Comparison of ENCODE assay signal across 21 cellular contexts in the genomic region with DNA sequence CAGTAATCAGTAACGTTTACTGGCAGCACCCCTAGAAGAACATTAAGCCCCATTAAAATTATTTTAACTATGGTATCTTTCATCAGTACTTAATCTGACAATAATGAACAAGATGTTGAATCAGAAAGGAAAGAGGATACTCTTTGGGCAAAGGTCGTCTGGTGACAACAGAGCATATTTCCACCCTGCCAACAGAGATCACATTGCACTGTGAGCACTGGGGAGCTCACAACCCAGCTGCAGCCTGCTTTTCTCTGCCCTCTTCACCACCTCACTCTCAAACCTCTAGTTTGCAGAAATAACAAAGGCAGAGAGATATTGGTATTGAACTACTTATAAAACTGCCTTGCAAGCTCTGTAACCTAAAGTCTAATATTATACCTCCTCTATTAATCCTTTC.
DNase-seq lines count a peak whose midpoint lies in the region; ATAC-seq and TF ChIP-seq lines count a peak whose summit lies in the region.
"Had no signal": no experiment of that assay in that cellular context is flagged by ENCODE, and none has a peak within 500 bp of the region (broad histone marks: within the 10 kb centered on the region; RNA-seq: fewer than 3 reads in every experiment).

No MANE protein-coding gene starts in this region.

- POLR2A ChIA-PET in T-cell (lab: Charles Lee): no interaction called here

- H3K27ac Mint-ChIP-seq in T-cell: no peak overlapping the region
- H3K27ac Mint-ChIP-seq: CD4-positive, alpha-beta memory T cell; GM23338 had no signal

- H3K4me1 Mint-ChIP-seq in T-cell: no peaks in the 10 kb centered on the region
- H3K4me1 Mint-ChIP-seq: CD4-positive, alpha-beta memory T cell had no signal

- peaks cover 19% of the 10 kb centered on the region for H3K79me2 ChIP-seq in osteoblast (ENCODE audit: insufficient read depth, low read length)

- H3K9me3 ChIP-seq in osteoblast (ENCODE audit: low read depth, low read length) (no peaks in the 10 kb centered on the region), subcutaneous abdominal adipose tissue (ENCODE audit: control insufficient read depth in 5 of 5, low read length in 5 of 5) (no peaks in the 10 kb centered on the region)
- H3K9me3 ChIP-seq: BLaER1, Peyer's patch, SJSA1 had no signal

- peaks cover 0 to 3% of the 10 kb centered on the region in 2 donors for H3K27me3 Mint-ChIP-seq in T-cell

- no peak overlapping the region for H3K4me2 ChIP-seq in osteoblast (ENCODE audit: insufficient read depth, low read length)
- H3K4me2 ChIP-seq: BLaER1, GM23338 had no signal

- H3K4me1 ChIP-seq in osteoblast (ENCODE audit: insufficient read depth, low read length): peaks cover 4% of the 10 kb centered on the region
- H3K4me1 ChIP-seq in subcutaneous abdominal adipose tissue (ENCODE audit: control insufficient read depth in 5 of 5, insufficient read depth in 5 of 5, low read length in 5 of 5): peaks cover 0 to 27% (median 16%) of the 10 kb centered on the region in 5 donors
- H3K4me1 ChIP-seq: BLaER1, Peyer's patch had no signal

- H3K27me3 ChIP-seq in osteoblast (ENCODE audit: insufficient read depth, low read length) (no peaks in the 10 kb centered on the region), subcutaneous abdominal adipose tissue (ENCODE audit: control insufficient read depth in 5 of 5, insufficient read depth in 4 of 5, low read length in 5 of 5) (no peaks in the 10 kb centered on the region)
- H3K27me3 ChIP-seq: BLaER1, Peyer's patch, SJSA1 had no signal

- CTCF ChIA-PET in T-cell (lab: Charles Lee): no interaction called here

- DNase-seq in NCI-H2171 treated with DMSO at 0.1 percent for 48 hours (lab: John Stamatoyannopoulos, UW) (peak; percentile 32), NCI-H2171 (lab: John Stamatoyannopoulos, UW) (no peak), choroid plexus epithelial cell (ENCODE audit: low read depth) (peak; percentile 47), osteoblast (ENCODE audit: insufficient read length, low spot score, missing footprints) (no peak), NCI-H2107 (lab: John Stamatoyannopoulos, UW) (no peak), T-cell (no peak)
- no peak for DNase-seq in activated naive CD4-positive, alpha-beta T cell (lab: John Stamatoyannopoulos, UW)
- DNase-seq: CD4-positive, alpha-beta memory T cell; DMS53; HCEC 1CT; Kasumi-1; MM.1S; NCI-H1092; NCI-H1694; NCI-H446; NCI-H526 treated with DMSO at 0.1 percent for 48 hours; Peyer's patch had no signal

- H4K20me1 ChIP-seq in osteoblast (ENCODE audit: insufficient read depth, low read length): no peaks in the 10 kb centered on the region
- H4K20me1 ChIP-seq: BLaER1 had no signal

- H3K9ac ChIP-seq in subcutaneous abdominal adipose tissue (ENCODE audit: low read length in 5 of 5): no peak overlapping the region
- H3K9ac ChIP-seq: BLaER1 had no signal

- H3K27ac ChIP-seq in osteoblast (ENCODE audit: low read depth, low read length) (peak overlapping the region; percentile 10), subcutaneous abdominal adipose tissue (ENCODE audit: low read depth, low read length) (peak overlapping the region; percentile 67)
- H3K27ac ChIP-seq: BLaER1, Peyer's patch, SJSA1 had no signal

- peaks cover 99% of the 10 kb centered on the region for H3K36me3 ChIP-seq in osteoblast (ENCODE audit: insufficient read depth, low read length)
- peaks cover 20 to 73% (median 31%) of the 10 kb centered on the region in 5 donors for H3K36me3 ChIP-seq in subcutaneous abdominal adipose tissue (ENCODE audit: control insufficient read depth in 5 of 5, insufficient read depth in 5 of 5, low read length in 5 of 5)
- H3K36me3 ChIP-seq: BLaER1, Peyer's patch had no signal

- H3K36me3 Mint-ChIP-seq in T-cell: no peaks in the 10 kb centered on the region
- H3K36me3 Mint-ChIP-seq: CD4-positive, alpha-beta memory T cell had no signal

- H2AFZ ChIP-seq in osteoblast (ENCODE audit: low read length): no peak overlapping the region
- H2AFZ ChIP-seq: GM23338 had no signal

- H3K4me3 ChIP-seq in choroid plexus epithelial cell (ENCODE audit: low read depth, low read length) (no peak overlapping the region), osteoblast (ENCODE audit: insufficient read depth, low read length) (no peak overlapping the region), subcutaneous abdominal adipose tissue (ENCODE audit: low read depth in 1 of 5, low read length in 5 of 5) (peak overlapping the region in 1 of 5 donors; percentile 26)
- H3K4me3 ChIP-seq: BLaER1, GM23338, Peyer's patch, SJSA1 had no signal

- H3K9me3 Mint-ChIP-seq in T-cell: no peaks in the 10 kb centered on the region
- H3K9me3 Mint-ChIP-seq: GM23338 had no signal

- H3K4me3 Mint-ChIP-seq in T-cell: no peak overlapping the region
- H3K4me3 Mint-ChIP-seq: CD4-positive, alpha-beta memory T cell; GM23338 had no signal

- ATAC-seq in T-cell (replicated peaks in 1 of 4): no peak
- ATAC-seq: GM23338 had no signal

- TF ChIP-seq CTCF in choroid plexus epithelial cell (conservative IDR thresholded peaks at IDR 0.05; ENCODE audit: low read depth, low read length) (no peak), osteoblast (IDR thresholded peaks at IDR 0.05; ENCODE audit: extremely low read depth, low read depth, low read length) (no peak)

Comparison
In these comparisons a context has a peak if more than half of its experiments do, and no peak if none do; other contexts are left out.
1. DNase-seq: peak in NCI-H2171 treated with DMSO at 0.1 percent for 48 hours (single experiment) and choroid plexus epithelial cell (single experiment); none in NCI-H2171 (single experiment), osteoblast (single experiment), NCI-H2107 (single experiment), T-cell (0 of 34) and activated naive CD4-positive, alpha-beta T cell (0 of 4).